25 cellular contexts compared by ENCODE assay signal in the genomic region with DNA sequence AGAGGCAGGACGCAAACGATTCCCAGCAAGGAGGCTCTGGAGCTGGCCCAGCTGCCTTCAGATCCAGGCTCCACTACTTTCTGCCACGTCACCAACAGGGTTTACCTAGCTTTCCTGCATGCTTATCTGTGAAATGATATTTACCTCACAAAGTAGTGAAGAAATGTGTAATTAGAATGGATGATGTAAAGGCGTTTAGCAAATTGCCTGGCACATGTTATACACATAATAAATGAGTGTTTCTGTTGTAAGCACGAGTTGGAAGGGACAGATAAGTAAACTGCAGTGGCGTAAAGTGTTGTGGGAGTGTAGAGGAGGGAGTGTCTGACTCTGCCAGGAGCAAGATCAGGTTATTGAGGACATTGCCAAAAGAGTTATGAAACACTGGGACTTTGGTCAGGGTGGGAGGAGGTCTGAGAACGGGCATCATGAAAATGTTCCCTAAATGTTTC. TPM values are rescaled to one million over a fixed set of nuclear protein-coding genes. Genes with fewer than 3 reads are reported as not detected.
DNase-seq lines count a peak whose midpoint lies in the region; ATAC-seq and TF ChIP-seq lines count a peak whose summit lies in the region.
"Had no signal": no experiment of that assay in that cellular context is flagged by ENCODE, and none has a peak within 500 bp of the region (broad histone marks: within the 10 kb centered on the region; RNA-seq: fewer than 3 reads in every experiment).

No MANE protein-coding gene starts in this region.

- H3K4me2 ChIP-seq in osteoblast (ENCODE audit: insufficient read depth, low read length) (no peak overlapping the region), H9 (ENCODE audit: insufficient read depth, insufficient read length, low read length) (no peak overlapping the region)

- H3K4me3 Mint-ChIP-seq in H9 = no peak overlapping the region
- H3K4me3 Mint-ChIP-seq: activated CD8-positive, alpha-beta T cell treated with anti-CD3 and anti-CD28 coated beads, Interleukin-2, amount 10 ng/mL, durations not matched to agents 7 days and 5 days; activated T-cell treated with anti-CD3 and anti-CD28 coated beads, Interleukin-2, amount 50 U/mL, for 24 hours; HFFc6; stimulated activated naive CD8-positive, alpha-beta T cell treated with anti-CD3 and anti-CD28 coated beads, Interleukin-15, amount 100 ng/mL, for 72 hours had no signal

- no peak overlapping the region for H2BK5ac ChIP-seq in H9 (ENCODE audit: insufficient read length, low read length)

- intact Hi-C loops in left ventricle myocardium inferior (cut with micrococcal nuclease) (no loop called here), sciatic nerve (cut with DNase I) (no loop called here)

- WGBS in H9 (ENCODE audit: extremely low coverage, insufficient read length, low lambda C conversion rate) = no CpG with 5 or more reads among the region's 7 CpGs

- no peak overlapping the region for H3K9ac ChIP-seq in H9 (ENCODE audit: extremely low read depth, insufficient read length, low read length)

- no peak overlapping the region for H3K4me3 ChIP-seq in left ventricle myocardium inferior
- H3K4me3 ChIP-seq in right atrium auricular region = no peak overlapping the region
- H3K4me3 ChIP-seq in osteoblast (ENCODE audit: insufficient read depth, low read length) = no peak overlapping the region
- H3K4me3 ChIP-seq: esophagus muscularis mucosa, tibial nerve had no signal

- H3K4me1 Mint-ChIP-seq in H9 = peaks cover 37 to 43% of the 10 kb centered on the region in 2 experiments

- H3K79me1 ChIP-seq in H9 (ENCODE audit: insufficient read depth, low read depth, low read length, poor library complexity, severe bottlenecking) = no peaks in the 10 kb centered on the region

- H4K20me1 ChIP-seq in osteoblast (ENCODE audit: insufficient read depth, low read length) (no peaks in the 10 kb centered on the region), H9 (ENCODE audit: control insufficient read depth, insufficient read depth, insufficient read length) (no peaks in the 10 kb centered on the region)

- no peak overlapping the region for H3K18ac ChIP-seq in H9 (ENCODE audit: insufficient read length, low read depth, low read length)

- H3K27me3 ChIP-seq in left ventricle myocardium inferior (ENCODE audit: low read depth) (no peaks in the 10 kb centered on the region), right atrium auricular region (no peaks in the 10 kb centered on the region), osteoblast (ENCODE audit: insufficient read depth, low read length) (no peaks in the 10 kb centered on the region), H9 (ENCODE audit: insufficient read depth, low read length) (no peaks in the 10 kb centered on the region)
- H3K27me3 ChIP-seq: esophagus muscularis mucosa had no signal

- H3K4ac ChIP-seq in H9 (ENCODE audit: low read depth, low read length) = no peak overlapping the region

- H3K36me3 Mint-ChIP-seq in H9 (ENCODE audit: insufficient read depth in 1 of 3, low read depth in 3 of 3) = peaks cover 9 to 11% (median 9%) of the 10 kb centered on the region in 3 experiments

- H3K79me2 ChIP-seq in osteoblast (ENCODE audit: insufficient read depth, low read length) (peaks cover 11% of the 10 kb centered on the region), H9 (ENCODE audit: insufficient read depth, low read length) (no peaks in the 10 kb centered on the region; the same call in 1 of the 2 replicates)

- peaks cover 21% of the 10 kb centered on the region for H3K27me3 Mint-ChIP-seq in H9 (ENCODE audit: low read depth)
- H3K27me3 Mint-ChIP-seq: activated T-cell treated with anti-CD3 and anti-CD28 coated beads, Interleukin-2, amount 50 U/mL, for 24 hours had no signal

- no peak overlapping the region for H3T11ph ChIP-seq in H9 (ENCODE audit: low read length)

- H2AK5ac ChIP-seq in H9 (ENCODE audit: insufficient read length, low read length) = no peak overlapping the region

- H4K8ac ChIP-seq in H9 (replicated peaks; ENCODE audit: insufficient read length, low read depth, low read length) = no peak overlapping the region

- no peaks in the 10 kb centered on the region for H3K9me3 ChIP-seq in left ventricle myocardium inferior (replicated peaks)
- no peaks in the 10 kb centered on the region for H3K9me3 ChIP-seq in right atrium auricular region
- no peaks in the 10 kb centered on the region for H3K9me3 ChIP-seq in osteoblast (ENCODE audit: low read depth, low read length)
- H3K9me3 ChIP-seq in H9 (ENCODE audit: control insufficient read depth, low read depth, low read length) = no peaks in the 10 kb centered on the region
- H3K9me3 ChIP-seq: esophagus muscularis mucosa, tibial nerve had no signal

- peaks cover 18% of the 10 kb centered on the region for H3K23me2 ChIP-seq in H9 (ENCODE audit: insufficient read length, low read depth, low read length, poor library complexity, severe bottlenecking)

- no peak overlapping the region for H3K56ac ChIP-seq in H9 (ENCODE audit: insufficient read length, low read depth, low read length)

- no peak overlapping the region for H2AFZ ChIP-seq in osteoblast (ENCODE audit: low read length)
- H2AFZ ChIP-seq in H9 (ENCODE audit: low read length) = no peak overlapping the region

- TF ChIP-seq CTCF in left ventricle myocardium inferior (IDR thresholded peaks at IDR 0.05; ENCODE audit: borderline replicate concordance) = no peak
- TF ChIP-seq CTCF in right atrium auricular region (IDR thresholded peaks at IDR 0.05) = no peak
- no peak for TF ChIP-seq CTCF in osteoblast (IDR thresholded peaks at IDR 0.05; ENCODE audit: extremely low read depth, low read depth, low read length)
- no peak for TF ChIP-seq CTCF in H9 (conservative IDR thresholded peaks at IDR 0.05)

- no peak overlapping the region for H2BK15ac ChIP-seq in H9 (ENCODE audit: low read depth, low read length)

- no peak overlapping the region for H2BK12ac ChIP-seq in H9 (ENCODE audit: insufficient read length, low read depth, low read length)

- no peak overlapping the region for H4K5ac ChIP-seq in H9 (ENCODE audit: insufficient read length, low read depth, low read length)

- H3K27ac Mint-ChIP-seq in H9 = no peak overlapping the region
- H3K27ac Mint-ChIP-seq: activated CD8-positive, alpha-beta T cell treated with anti-CD3 and anti-CD28 coated beads, Interleukin-2, amount 10 ng/mL, durations not matched to agents 7 days and 5 days; activated T-cell treated with anti-CD3 and anti-CD28 coated beads, Interleukin-2, amount 50 U/mL, for 24 hours; CD8-positive, alpha-beta memory T cell; HFFc6; stimulated activated naive CD8-positive, alpha-beta T cell treated with anti-CD3 and anti-CD28 coated beads, Interleukin-15, amount 100 ng/mL, for 72 hours had no signal

- H3K23ac ChIP-seq in H9 (ENCODE audit: insufficient read length, low read depth, low read length) = no peak overlapping the region

- H2BK120ac ChIP-seq in H9 (ENCODE audit: low read depth, low read length, poor library complexity, severe bottlenecking) = no peak overlapping the region

- no peaks in the 10 kb centered on the region; a peak in 1 of 5 replicates for H3K9me3 Mint-ChIP-seq in H9
- H3K9me3 Mint-ChIP-seq: activated T-cell treated with anti-CD3 and anti-CD28 coated beads, Interleukin-2, amount 50 U/mL, for 24 hours; brain; CD8-positive, alpha-beta memory T cell; HFFc6; stimulated activated naive CD8-positive, alpha-beta T cell treated with anti-CD3 and anti-CD28 coated beads, Interleukin-15, amount 100 ng/mL, for 72 hours had no signal

- no peak overlapping the region for H3K14ac ChIP-seq in H9 (ENCODE audit: insufficient read depth, low read length)

- H3K4me1 ChIP-seq in left ventricle myocardium inferior = peaks cover 33% of the 10 kb centered on the region
- H3K4me1 ChIP-seq in right atrium auricular region = peaks cover 0 to 17% of the 10 kb centered on the region in 2 donors
- peaks cover 12% of the 10 kb centered on the region for H3K4me1 ChIP-seq in osteoblast (ENCODE audit: insufficient read depth, low read length)
- H3K4me1 ChIP-seq in H9 (ENCODE audit: insufficient read depth, low read length) = peaks cover 5% of the 10 kb centered on the region; the same call in 1 of the 2 replicates

- H3K27ac ChIP-seq in left ventricle myocardium inferior (replicated peaks) (peak overlapping the region; percentile 27), right atrium auricular region (no peak overlapping the region), osteoblast (ENCODE audit: low read depth, low read length) (no peak overlapping the region), H9 (ENCODE audit: insufficient read length, low read depth, low read length) (no peak overlapping the region)
- H3K27ac ChIP-seq: esophagus muscularis mucosa, tibial nerve had no signal

- H2BK20ac ChIP-seq in H9 (ENCODE audit: low read depth, low read length, poor library complexity, severe bottlenecking) = no peak overlapping the region

- H3K36me3 ChIP-seq in left ventricle myocardium inferior (no peaks in the 10 kb centered on the region), right atrium auricular region (no peaks in the 10 kb centered on the region), osteoblast (ENCODE audit: insufficient read depth, low read length) (no peaks in the 10 kb centered on the region)
- H3K36me3 ChIP-seq: esophagus muscularis mucosa, tibial nerve had no signal

- no peak overlapping the region for H4K91ac ChIP-seq in H9 (ENCODE audit: insufficient read length, low read depth, low read length)

- ATAC-seq in left lobe of liver = peak; percentile 65
- ATAC-seq in sciatic nerve = no peak
- ATAC-seq: activated CD8-positive, alpha-beta T cell treated with anti-CD3 and anti-CD28 coated beads, Interleukin-2, amount 10 ng/mL, durations not matched to agents 7 days and 5 days; right cardiac atrium; stimulated activated naive CD8-positive, alpha-beta T cell treated with anti-CD3 and anti-CD28 coated beads, Interleukin-15, amount 100 ng/mL, for 72 hours had no signal

- DNase-seq in left ventricle myocardium inferior (no peak), right atrium auricular region (ENCODE audit: low spot score) (no peak), left lobe of liver (ENCODE audit: low spot score) (peak; percentile 81), osteoblast (ENCODE audit: insufficient read length, low spot score, missing footprints) (peak; percentile 82), H9 (no peak), sciatic nerve (ENCODE audit: low spot score) (no peak), NCI-H1694 treated with DMSO at 0.1 percent for 48 hours (lab: John Stamatoyannopoulos, UW) (no peak)
- DNase-seq in activated CD8-positive, alpha-beta memory T cell treated with anti-CD3 and anti-CD28 coated beads for 24 hours = no peak
- DNase-seq: activated CD4-positive, alpha-beta T cell treated with anti-CD3 and anti-CD28 coated beads for 1 hour; activated CD8-positive, alpha-beta T cell treated with anti-CD3 and anti-CD28 coated beads, Interleukin-2, amount 10 ng/mL, durations not matched to agents 7 days and 5 days; activated T-cell treated with anti-CD3 and anti-CD28 coated beads, Interleukin-2, amount 50 U/mL, for 24 hours; AML-193; CD8-positive, alpha-beta memory T cell; HFFc6; KG1; NCI-H1694; NCI-H2171; NCI-H526; right cardiac atrium; stimulated activated naive CD8-positive, alpha-beta T cell treated with anti-CD3 and anti-CD28 coated beads, Interleukin-15, amount 100 ng/mL, for 72 hours had no signal

RNA-seq across cellular contexts. Expression of gene CHAC1, which starts 3.5 kb away (rescaled TPM):
- 1.3 TPM for total RNA-seq in left ventricle myocardium inferior
- 10 to 100 TPM; 11.9 to 36.1 TPM for total RNA-seq in right atrium auricular region
- total RNA-seq in left lobe of liver = 1.1 TPM
- total RNA-seq in osteoblast = 30.0 and 30.1 TPM in 2 replicates
- total RNA-seq in H9 (2021) = 47.2 and 48.7 TPM in 2 replicates
- total RNA-seq in sciatic nerve = 0.58 TPM

RNA-seq across cellular contexts. Expression of gene DLL4, which starts 20.6 kb away (rescaled TPM):
- total RNA-seq in left ventricle myocardium inferior = 11.1 TPM
- 1 to 10 TPM; 7.5 to 9.8 TPM for total RNA-seq in right atrium auricular region
- 3.7 TPM for total RNA-seq in left lobe of liver
- not detected in 2 replicates for total RNA-seq in osteoblast
- total RNA-seq in H9 (2021) = 0.28 and 0.35 TPM in 2 replicates
- total RNA-seq in sciatic nerve = 33.3 TPM
- total RNA-seq: A172; activated CD8-positive, alpha-beta T cell treated with anti-CD3 and anti-CD28 coated beads, Interleukin-2, amount 10 ng/mL, durations not matched to agents 7 days and 5 days; CD8-positive, alpha-beta memory T cell; T-helper 1 cell treated with Interleukin-12 subunit alpha and Interleukin-12 subunit beta and Interleukin-4 antibody, amounts not matched to agents 30 ng/mL and 1 ng/mL, for 36 hours had no signal

RNA-seq across cellular contexts. Expression of gene VPS18, which starts 55.5 kb away (rescaled TPM):
- 21.3 TPM for total RNA-seq in left ventricle myocardium inferior
- total RNA-seq in right atrium auricular region = 10 to 100 TPM; 18.1 to 26.1 TPM
- total RNA-seq in left lobe of liver = 10.3 TPM
- 55.4 and 60.8 TPM in 2 replicates for total RNA-seq in osteoblast
- total RNA-seq in H9 (2021) = 45.0 and 46.1 TPM in 2 replicates
- 17.3 TPM for total RNA-seq in sciatic nerve

Comparison
In these comparisons a context has a peak if more than half of its experiments do, and no peak if none do; other contexts are left out.
1. DNase-seq: peak in left lobe of liver (single experiment) and osteoblast (single experiment); none in left ventricle myocardium inferior (single experiment), right atrium auricular region (single experiment), H9 (single experiment), sciatic nerve (single experiment), NCI-H1694 treated with DMSO at 0.1 percent for 48 hours (single experiment) and activated CD8-positive, alpha-beta memory T cell treated with anti-CD3 and anti-CD28 coated beads for 24 hours (single experiment).